In the genomic region with DNA sequence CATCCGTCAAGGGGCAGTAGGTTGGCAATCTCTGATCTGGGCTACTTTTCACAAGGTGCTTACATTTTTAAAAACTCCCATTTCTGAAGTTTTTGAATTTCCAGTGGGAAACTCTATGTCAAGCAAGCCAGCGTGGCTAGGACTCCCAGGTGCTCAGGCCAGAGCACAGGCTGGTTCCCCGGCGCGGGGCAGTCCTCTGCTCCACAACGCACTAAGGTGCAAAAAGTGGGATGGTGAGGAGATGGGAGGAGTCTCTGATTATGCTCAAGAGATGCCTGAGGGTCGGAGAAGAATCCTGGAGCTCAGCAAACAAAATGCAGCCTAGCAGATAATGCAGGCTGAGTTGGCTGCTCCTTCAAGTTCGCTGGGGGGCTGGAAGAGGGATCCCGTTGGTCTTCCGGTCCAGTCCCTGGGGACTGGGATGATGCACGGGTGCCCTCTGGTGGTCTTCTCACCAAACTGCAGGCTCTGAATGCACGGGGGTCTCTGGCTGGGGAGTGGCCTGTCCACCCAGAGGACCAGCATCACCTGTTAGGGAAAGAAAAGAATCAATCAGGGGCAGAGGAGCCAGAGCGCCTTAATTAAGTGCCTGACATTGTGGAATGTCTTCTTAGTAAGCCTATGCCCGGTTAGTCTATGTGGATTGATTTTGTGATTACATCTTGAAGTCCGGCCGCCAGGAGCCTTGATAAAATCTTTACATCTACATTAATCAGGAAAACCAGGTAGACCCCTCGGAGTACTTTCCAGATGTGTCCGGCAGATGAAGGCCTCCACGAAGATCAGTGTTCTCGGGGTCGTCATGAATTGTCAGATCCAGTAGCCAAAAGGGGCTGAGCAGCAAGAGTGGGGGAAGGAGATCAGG, we compare ENCODE assay signal across 9 cellular contexts.
DNase-seq lines count a peak whose midpoint lies in the region; ATAC-seq and TF ChIP-seq lines count a peak whose summit lies in the region.
"Had no signal": no experiment of that assay in that cellular context is flagged by ENCODE, and none has a peak within 500 bp of the region (broad histone marks: within the 10 kb centered on the region; RNA-seq: fewer than 3 reads in every experiment).

No MANE protein-coding gene starts in this region.

- H3K4me3 ChIP-seq in HEK293 (ENCODE audit: low read depth, low read length) = peak overlapping the region; percentile 18

- peak; percentile 76 for TF ChIP-seq CTCF in HEK293 (tag by site-specific recombination; IDR thresholded peaks at IDR 0.05)

- H3K4me1 Mint-ChIP-seq in activated T-helper 1 cell treated with anti-CD3 and anti-CD28 coated beads, Interleukin-12 subunit alpha, Interleukin-12 subunit beta, Interleukin-2, Interleukin-4 antibody, amounts not matched to agents 30 ng/mL and 10 ng/mL and 1 ng/mL, durations not matched to agents 14 hours and 24 hours and 36 hours (ENCODE audit: low read depth) = peaks cover 8% of the 10 kb centered on the region

- H3K4me1 ChIP-seq in HEK293 (ENCODE audit: control insufficient read depth, insufficient read depth, low read length) = no peaks in the 10 kb centered on the region

- H3K36me3 Mint-ChIP-seq in activated T-helper 1 cell treated with anti-CD3 and anti-CD28 coated beads, Interleukin-12 subunit alpha, Interleukin-12 subunit beta, Interleukin-2, Interleukin-4 antibody, amounts not matched to agents 30 ng/mL and 10 ng/mL and 1 ng/mL, durations not matched to agents 14 hours and 24 hours and 36 hours (ENCODE audit: low read depth) = no peaks in the 10 kb centered on the region

- H3K4me3 Mint-ChIP-seq in activated T-helper 1 cell treated with anti-CD3 and anti-CD28 coated beads, Interleukin-12 subunit alpha, Interleukin-12 subunit beta, Interleukin-2, Interleukin-4 antibody, amounts not matched to agents 30 ng/mL and 10 ng/mL and 1 ng/mL, durations not matched to agents 14 hours and 24 hours and 36 hours = no peak overlapping the region
- H3K4me3 Mint-ChIP-seq: dendritic cell treated with granulocyte-macrophage colony-stimulating factor and Interleukin-4, amounts not matched to agents 40 ng/mL and 50 ng/mL, for 4 days had no signal

- no peak for ATAC-seq in HG03457 (IDR thresholded peaks at IDR 0.05; ENCODE audit: unreplicated experiment)

- H3K27me3 Mint-ChIP-seq in activated T-helper 1 cell treated with anti-CD3 and anti-CD28 coated beads, Interleukin-12 subunit alpha, Interleukin-12 subunit beta, Interleukin-2, Interleukin-4 antibody, amounts not matched to agents 30 ng/mL and 10 ng/mL and 1 ng/mL, durations not matched to agents 14 hours and 24 hours and 36 hours (ENCODE audit: insufficient read depth) = peaks cover 10% of the 10 kb centered on the region

- DNase-seq in NCI-H2196 (lab: John Stamatoyannopoulos, UW; ENCODE audit: unreplicated experiment) (peak; percentile 2), NCI-H2196 treated with DMSO at 0.1 percent for 48 hours (lab: John Stamatoyannopoulos, UW; ENCODE audit: unreplicated experiment) (no peak), NCI-H69 (lab: John Stamatoyannopoulos, UW) (peak; percentile 74), head of caudate nucleus (peak; percentile 19 to 86 (median 66)), posterior vena cava (ENCODE audit: low spot score) (peak; percentile 82)
- DNase-seq in activated T-helper 1 cell treated with anti-CD3 and anti-CD28 coated beads, Interleukin-12 subunit alpha, Interleukin-12 subunit beta, Interleukin-2, Interleukin-4 antibody, amounts not matched to agents 30 ng/mL and 10 ng/mL and 1 ng/mL, durations not matched to agents 14 hours and 24 hours and 36 hours (ENCODE audit: low spot score) = peak; percentile 1

- H3K27ac ChIP-seq in HEK293 (ENCODE audit: extremely low read depth, low read depth, low read length) = no peak overlapping the region

- intact Hi-C loops in activated T-helper 1 cell treated with anti-CD3 and anti-CD28 coated beads, Interleukin-12 subunit alpha, Interleukin-12 subunit beta, Interleukin-2, Interleukin-4 antibody, amounts not matched to agents 30 ng/mL and 10 ng/mL and 1 ng/mL, durations not matched to agents 14 hours and 24 hours and 36 hours (cut with micrococcal nuclease) = loop anchor here (2.0 kb wide), 1 partner anchor 90 kb away; no protein-coding TSS in a partner anchor
- intact Hi-C loops in head of caudate nucleus (cut with DNase I) (no loop called here), posterior vena cava (cut with DNase I) (no loop called here)

- H3K9me3 ChIP-seq in HEK293 (ENCODE audit: control insufficient read depth, insufficient read depth, low read depth, low read length) = no peaks in the 10 kb centered on the region

- no peaks in the 10 kb centered on the region for H3K9me3 Mint-ChIP-seq in activated T-helper 1 cell treated with anti-CD3 and anti-CD28 coated beads, Interleukin-12 subunit alpha, Interleukin-12 subunit beta, Interleukin-2, Interleukin-4 antibody, amounts not matched to agents 30 ng/mL and 10 ng/mL and 1 ng/mL, durations not matched to agents 14 hours and 24 hours and 36 hours
- H3K9me3 Mint-ChIP-seq: dendritic cell treated with granulocyte-macrophage colony-stimulating factor and Interleukin-4, amounts not matched to agents 40 ng/mL and 50 ng/mL, for 4 days had no signal

- CTCF ChIA-PET in HEK293 (lab: Yijun Ruan, JAX) = interaction anchor here (0.6 to 1.7 kb wide), 9 partner anchors 8 to 233 kb away, joined by 3 to 8 read pairs (median 3); no protein-coding TSS in a partner anchor

- H3K27ac Mint-ChIP-seq in activated T-helper 1 cell treated with anti-CD3 and anti-CD28 coated beads, Interleukin-12 subunit alpha, Interleukin-12 subunit beta, Interleukin-2, Interleukin-4 antibody, amounts not matched to agents 30 ng/mL and 10 ng/mL and 1 ng/mL, durations not matched to agents 14 hours and 24 hours and 36 hours = no peak overlapping the region
- H3K27ac Mint-ChIP-seq: dendritic cell treated with granulocyte-macrophage colony-stimulating factor and Interleukin-4, amounts not matched to agents 40 ng/mL and 50 ng/mL, for 4 days had no signal

- H3K36me3 ChIP-seq in HEK293 (ENCODE audit: control insufficient read depth in 2 of 2, insufficient read depth in 1 of 2, low read length in 2 of 2) = no peaks in the 10 kb centered on the region

- POLR2A ChIA-PET in HEK293 (lab: Yijun Ruan, JAX) = no interaction called here

TF ChIP-seq in HEK293, 187 proteins besides CTCF, POLR2A, EP300 and RAD21 (continues in another document):
- TF ChIP-seq ZNF155 (tag by site-specific recombination; IDR thresholded peaks at IDR 0.05) (no peak), ZNF416 (tag by site-specific recombination; IDR thresholded peaks at IDR 0.05) (no peak), ZNF777 (tag by site-specific recombination; IDR thresholded peaks at IDR 0.05; ENCODE audit: borderline replicate concordance) (no peak), ZNF433 (tag by site-specific recombination; IDR thresholded peaks at IDR 0.05; ENCODE audit: low read depth) (no peak), ZNF510 (tag by site-specific recombination; IDR thresholded peaks at IDR 0.05; ENCODE audit: insufficient replicate concordance) (no peak), ZEB2 (tag by site-specific recombination; IDR thresholded peaks at IDR 0.05) (no peak), ZNF530 (tag by site-specific recombination; IDR thresholded peaks at IDR 0.05; ENCODE audit: low read depth) (no peak), ZNF768 (tag by site-specific recombination; IDR thresholded peaks at IDR 0.05) (no peak), ZNF133 (tag by site-specific recombination; IDR thresholded peaks at IDR 0.05) (no peak), BCL11B (tag by site-specific recombination; IDR thresholded peaks at IDR 0.05; ENCODE audit: low read depth) (no peak), REPIN1 (tag by site-specific recombination; IDR thresholded peaks at IDR 0.05; ENCODE audit: low read depth) (no peak), ZNF138 (tag by site-specific recombination; IDR thresholded peaks at IDR 0.05; ENCODE audit: borderline replicate concordance) (no peak), ZNF2 (tag by site-specific recombination; IDR thresholded peaks at IDR 0.05) (no peak), ZNF184 (tag by site-specific recombination; IDR thresholded peaks at IDR 0.05) (no peak), ZNF658 (tag by site-specific recombination; IDR thresholded peaks at IDR 0.05) (no peak), ZNF560 (tag by site-specific recombination; IDR thresholded peaks at IDR 0.05; ENCODE audit: borderline replicate concordance) (no peak), KLF9 (tag by site-specific recombination; IDR thresholded peaks at IDR 0.05; ENCODE audit: low read depth) (no peak), ZNF302 (tag by site-specific recombination; IDR thresholded peaks at IDR 0.05; ENCODE audit: low read depth) (no peak), SALL2 (tag by site-specific recombination; IDR thresholded peaks at IDR 0.05; ENCODE audit: borderline replicate concordance) (no peak), TCF7L2 (IDR thresholded peaks at IDR 0.05; ENCODE audit: borderline replicate concordance, low read depth, low read length) (no peak), ZNF214 (tag by site-specific recombination; IDR thresholded peaks at IDR 0.05; ENCODE audit: borderline replicate concordance) (no peak), ZBTB48 (tag by site-specific recombination; IDR thresholded peaks at IDR 0.05) (0 out of 2 replicates have a peak, but pooled peaks have one; percentile 21), GLIS2 (tag by site-specific recombination; IDR thresholded peaks at IDR 0.05) (peak; percentile 82)
- TF ChIP-seq, protein P1, sequence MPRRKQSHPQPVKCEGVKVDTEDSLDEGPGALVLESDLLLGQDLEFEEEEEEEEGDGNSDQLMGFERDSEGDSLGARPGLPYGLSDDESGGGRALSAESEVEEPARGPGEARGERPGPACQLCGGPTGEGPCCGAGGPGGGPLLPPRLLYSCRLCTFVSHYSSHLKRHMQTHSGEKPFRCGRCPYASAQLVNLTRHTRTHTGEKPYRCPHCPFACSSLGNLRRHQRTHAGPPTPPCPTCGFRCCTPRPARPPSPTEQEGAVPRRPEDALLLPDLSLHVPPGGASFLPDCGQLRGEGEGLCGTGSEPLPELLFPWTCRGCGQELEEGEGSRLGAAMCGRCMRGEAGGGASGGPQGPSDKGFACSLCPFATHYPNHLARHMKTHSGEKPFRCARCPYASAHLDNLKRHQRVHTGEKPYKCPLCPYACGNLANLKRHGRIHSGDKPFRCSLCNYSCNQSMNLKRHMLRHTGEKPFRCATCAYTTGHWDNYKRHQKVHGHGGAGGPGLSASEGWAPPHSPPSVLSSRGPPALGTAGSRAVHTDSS (tag by site-specific recombination; IDR thresholded peaks at IDR 0.05) = no peak
